21 cellular contexts compared by ENCODE assay signal in genomic region chr11:122116591-122116990, GRCh38. TPM values are rescaled to one million over a fixed set of nuclear protein-coding genes. Genes with fewer than 3 reads are reported as not detected.
"Had no signal": no experiment of that assay in that cellular context is flagged by ENCODE, and none has a peak within 500 bp of the region (broad histone marks: within the 10 kb centered on the region; RNA-seq: fewer than 3 reads in every experiment).

No MANE protein-coding gene starts in this region.

- H3K9me3 ChIP-seq: lower lobe of right lung, neutrophil, thyroid gland had no signal

- H3K27ac Mint-ChIP-seq: activated CD4-positive, alpha-beta T cell treated with anti-CD3 and anti-CD28 coated beads, Interleukin-2, amount 10 ng/mL, durations not matched to agents 7 days and 5 days; activated CD8-positive, alpha-beta T cell treated with anti-CD3 and anti-CD28 coated beads, Interleukin-2, amount 10 ng/mL, durations not matched to agents 7 days and 5 days; activated naive CD4-positive, alpha-beta T cell treated with anti-CD3 and anti-CD28 coated beads for 36 hours; mesothelial cell of epicardium; natural killer cell treated with Interleukin-12 subunit alpha and Interleukin-12 subunit beta and Interleukin-15 and Interleukin-18, amount 100 ng/mL, for 72 hours; stimulated activated naive B cell treated with anti-CD40 and anti-IgM and Interleukin-4, amounts not matched to agents 10 μg/mL and 1 μg/mL and 100 μg/mL, for 72 hours had no signal

- H3K27me3 ChIP-seq: foreskin keratinocyte, neutrophil, thyroid gland had no signal

- H3K27ac ChIP-seq: foreskin keratinocyte, lower lobe of right lung, neutrophil, thyroid gland had no signal

- H3K4me1 ChIP-seq: foreskin keratinocyte had no signal

- H3K36me3 Mint-ChIP-seq: natural killer cell treated with Interleukin-12 subunit alpha and Interleukin-12 subunit beta and Interleukin-15 and Interleukin-18, amount 100 ng/mL, for 72 hours; stimulated activated naive B cell treated with anti-CD40 and anti-IgM and Interleukin-4, amounts not matched to agents 10 μg/mL and 1 μg/mL and 100 μg/mL, for 72 hours had no signal

- DNase-seq: activated CD4-positive, alpha-beta T cell treated with anti-CD3 and anti-CD28 coated beads, Interleukin-2, amount 10 ng/mL, durations not matched to agents 7 days and 5 days; activated CD8-positive, alpha-beta memory T cell treated with anti-CD3 and anti-CD28 coated beads, Interleukin-2, amount 50 U/mL, for 4 hours; activated CD8-positive, alpha-beta T cell treated with anti-CD3 and anti-CD28 coated beads, Interleukin-2, amount 10 ng/mL, durations not matched to agents 7 days and 5 days; activated naive CD4-positive, alpha-beta T cell treated with anti-CD3 and anti-CD28 coated beads for 36 hours; activated T-cell treated with anti-CD3 and anti-CD28 coated beads, Interleukin-2, amount 50 U/mL, for 4 hours; aorta; effector CD8-positive, alpha-beta T cell; foreskin keratinocyte; hippocampal formation; islet precursor cell; lower lobe of right lung; stimulated activated CD4-positive, alpha-beta T cell treated with anti-CD3 and anti-CD28 coated beads, Interleukin-4, amount 100 ng/mL, for 4 hours; stimulated activated naive B cell treated with anti-CD40 and anti-IgM and Interleukin-4, amounts not matched to agents 10 μg/mL and 1 μg/mL and 100 μg/mL, for 72 hours; thyroid gland had no signal

- H3K27me3 Mint-ChIP-seq: activated CD4-positive, alpha-beta T cell treated with anti-CD3 and anti-CD28 coated beads, Interleukin-2, amount 10 ng/mL, durations not matched to agents 7 days and 5 days had no signal

- ATAC-seq: activated CD4-positive, CD25-positive, alpha-beta regulatory T cell treated with anti-CD3 and anti-CD28 coated beads, Interleukin-2, amount 50 U/mL, for 24 hours; activated CD8-positive, alpha-beta T cell treated with anti-CD3 and anti-CD28 coated beads, Interleukin-2, amount 10 ng/mL, durations not matched to agents 7 days and 5 days; activated T-cell treated with anti-CD3 and anti-CD28 coated beads, Interleukin-2, amount 50 U/mL, for 4 hours; esophagus mucosa; foreskin keratinocyte; lower lobe of right lung; natural killer cell treated with Interleukin-12 subunit alpha and Interleukin-12 subunit beta and Interleukin-15 and Interleukin-18, amount 100 ng/mL, for 72 hours; stimulated activated naive B cell treated with anti-CD40 and anti-IgM and Interleukin-4, amounts not matched to agents 10 μg/mL and 1 μg/mL and 100 μg/mL, for 72 hours had no signal

- H3K4me1 Mint-ChIP-seq: activated CD4-positive, alpha-beta T cell treated with anti-CD3 and anti-CD28 coated beads, Interleukin-2, amount 10 ng/mL, durations not matched to agents 7 days and 5 days; mesothelial cell of epicardium; stimulated activated naive B cell treated with anti-CD40 and anti-IgM and Interleukin-4, amounts not matched to agents 10 μg/mL and 1 μg/mL and 100 μg/mL, for 72 hours had no signal

- H3K4me3 Mint-ChIP-seq: activated CD4-positive, alpha-beta T cell treated with anti-CD3 and anti-CD28 coated beads, Interleukin-2, amount 10 ng/mL, durations not matched to agents 7 days and 5 days; activated CD8-positive, alpha-beta T cell treated with anti-CD3 and anti-CD28 coated beads, Interleukin-2, amount 10 ng/mL, durations not matched to agents 7 days and 5 days; activated naive CD4-positive, alpha-beta T cell treated with anti-CD3 and anti-CD28 coated beads for 36 hours; activated T-cell treated with anti-CD3 and anti-CD28 coated beads, Interleukin-2, amount 50 U/mL, for 4 hours; mesothelial cell of epicardium; natural killer cell treated with Interleukin-12 subunit alpha and Interleukin-12 subunit beta and Interleukin-15 and Interleukin-18, amount 100 ng/mL, for 72 hours; stimulated activated naive B cell treated with anti-CD40 and anti-IgM and Interleukin-4, amounts not matched to agents 10 μg/mL and 1 μg/mL and 100 μg/mL, for 72 hours had no signal

- H3K9me3 Mint-ChIP-seq: activated CD4-positive, alpha-beta T cell treated with anti-CD3 and anti-CD28 coated beads, Interleukin-2, amount 10 ng/mL, durations not matched to agents 7 days and 5 days; activated naive CD4-positive, alpha-beta T cell treated with anti-CD3 and anti-CD28 coated beads for 36 hours; activated T-cell treated with anti-CD3 and anti-CD28 coated beads, Interleukin-2, amount 50 U/mL, for 4 hours; natural killer cell treated with Interleukin-12 subunit alpha and Interleukin-12 subunit beta and Interleukin-15 and Interleukin-18, amount 100 ng/mL, for 72 hours; stimulated activated naive B cell treated with anti-CD40 and anti-IgM and Interleukin-4, amounts not matched to agents 10 μg/mL and 1 μg/mL and 100 μg/mL, for 72 hours had no signal

- H3K4me3 ChIP-seq: lower lobe of right lung, thyroid gland had no signal

- H3K36me3 ChIP-seq: lower lobe of right lung, neutrophil, thyroid gland had no signal

RNA-seq across cellular contexts. Expression of gene BLID, which starts 0.6 kb away (rescaled TPM):
- total RNA-seq: activated CD4-positive, alpha-beta T cell treated with anti-CD3 and anti-CD28 coated beads, Interleukin-2, amount 10 ng/mL, durations not matched to agents 7 days and 5 days; activated CD8-positive, alpha-beta T cell treated with anti-CD3 and anti-CD28 coated beads, Interleukin-2, amount 10 ng/mL, durations not matched to agents 7 days and 5 days; activated naive CD4-positive, alpha-beta T cell treated with anti-CD3 and anti-CD28 coated beads for 36 hours; activated T-cell treated with anti-CD3 and anti-CD28 coated beads, Interleukin-2, amount 50 U/mL, for 4 hours; natural killer cell treated with Interleukin-12 subunit alpha and Interleukin-12 subunit beta and Interleukin-15 and Interleukin-18, amount 100 ng/mL, for 72 hours; T-helper 1 cell treated with Interleukin-12 subunit alpha and Interleukin-12 subunit beta and Interleukin-4 antibody, amounts not matched to agents 30 ng/mL and 1 ng/mL, for 36 hours had no signal
- polyA plus RNA-seq: foreskin keratinocyte, urinary bladder had no signal
